In the genomic region with DNA sequence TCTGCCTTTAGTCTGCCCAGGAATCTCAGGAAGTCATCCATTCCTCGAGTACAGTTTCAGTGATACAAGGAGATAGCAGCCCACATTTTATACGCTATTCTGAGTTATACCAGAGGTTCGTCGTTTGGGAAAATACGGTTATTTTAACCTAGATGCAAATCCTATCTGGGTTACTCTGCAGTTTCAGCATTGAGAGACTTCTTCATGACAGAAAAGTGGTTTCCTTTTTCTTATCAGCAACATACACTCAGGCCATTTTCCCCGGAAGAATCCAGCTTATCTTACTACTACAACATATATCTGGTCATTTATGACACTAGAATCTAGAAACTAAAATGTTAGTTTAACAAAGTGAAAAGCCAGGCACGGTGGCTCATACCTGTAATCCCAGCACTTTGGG, we compare ENCODE assay signal across 18 cellular contexts.
"Had no signal": no experiment of that assay in that cellular context is flagged by ENCODE, and none has a peak within 500 bp of the region (broad histone marks: within the 10 kb centered on the region; RNA-seq: fewer than 3 reads in every experiment).

No MANE protein-coding gene starts in this region.

- H3K4me3 Mint-ChIP-seq: activated B cell treated with CpG ODN at 0.5 μM for 24 hours; activated naive CD8-positive, alpha-beta T cell treated with anti-CD3 and anti-CD28 coated beads for 36 hours; activated T-helper 1 cell treated with anti-CD3 and anti-CD28 coated beads, Interleukin-12 subunit alpha, Interleukin-12 subunit beta, Interleukin-2, Interleukin-4 antibody, amounts not matched to agents 30 ng/mL and 10 ng/mL and 1 ng/mL, durations not matched to agents 14 hours and 24 hours and 36 hours; naive B cell had no signal

- DNase-seq: activated B cell treated with CpG ODN at 0.5 μM for 24 hours; activated CD4-positive, alpha-beta T cell treated with anti-CD3 and anti-CD28 coated beads for 48 hours; activated CD8-positive, alpha-beta memory T cell treated with anti-CD3 and anti-CD28 coated beads for 24 hours; activated naive CD8-positive, alpha-beta T cell treated with anti-CD3 and anti-CD28 coated beads for 36 hours; effector memory CD4-positive, alpha-beta T cell; gastrocnemius medialis; heart right ventricle; mammary epithelial cell; naive B cell; nucleus accumbens; stimulated activated naive CD8-positive, alpha-beta T cell treated with anti-CD3 and anti-CD28 coated beads, Interleukin-15, Interleukin-2, amounts not matched to agents 100 U/mL and 50 U/mL, for 24 hours; T1000; trophoblast cell had no signal

- H3K36me3 ChIP-seq: gastrocnemius medialis, heart right ventricle, right atrium auricular region, suprapubic skin had no signal

- H3K9me3 ChIP-seq: gastrocnemius medialis, right atrium auricular region, suprapubic skin had no signal

- H3K27me3 Mint-ChIP-seq: activated naive CD8-positive, alpha-beta T cell treated with anti-CD3 and anti-CD28 coated beads for 36 hours had no signal

- H3K9me3 Mint-ChIP-seq: activated B cell treated with CpG ODN at 0.5 μM for 24 hours had no signal

- H3K4me1 Mint-ChIP-seq: activated B cell treated with CpG ODN at 0.5 μM for 24 hours, naive B cell had no signal

- H3K27me3 ChIP-seq: gastrocnemius medialis, heart right ventricle, right atrium auricular region, suprapubic skin had no signal

- H3K27ac ChIP-seq: epithelial cell of prostate, gastrocnemius medialis, heart right ventricle, right atrium auricular region, suprapubic skin had no signal

- H3K27ac Mint-ChIP-seq: activated B cell treated with CpG ODN at 0.5 μM for 24 hours; activated naive CD8-positive, alpha-beta T cell treated with anti-CD3 and anti-CD28 coated beads for 36 hours; activated T-helper 1 cell treated with anti-CD3 and anti-CD28 coated beads, Interleukin-12 subunit alpha, Interleukin-12 subunit beta, Interleukin-2, Interleukin-4 antibody, amounts not matched to agents 30 ng/mL and 10 ng/mL and 1 ng/mL, durations not matched to agents 14 hours and 24 hours and 36 hours; naive B cell had no signal

- H3K4me3 ChIP-seq: gastrocnemius medialis, heart right ventricle, right atrium auricular region, suprapubic skin had no signal

- H3K4me1 ChIP-seq: gastrocnemius medialis, heart right ventricle, right atrium auricular region, suprapubic skin had no signal

- H3K36me3 Mint-ChIP-seq: activated naive CD8-positive, alpha-beta T cell treated with anti-CD3 and anti-CD28 coated beads for 36 hours; naive B cell had no signal

- ATAC-seq: gastrocnemius medialis; heart right ventricle; left lobe of liver; stimulated activated naive CD8-positive, alpha-beta T cell treated with anti-CD3 and anti-CD28 coated beads, Interleukin-15, Interleukin-2, amounts not matched to agents 100 U/mL and 50 U/mL, for 24 hours had no signal
